In genomic region chr1:33181906-33182305, GRCh38 we compare ENCODE assay signal across 1 cellular context.
A peak's percentile ranks its signal among the peaks of the same experiment; 100 is the strongest.
TF ChIP-seq lines count a peak whose summit lies in the region.

TRIM62 (minus strand) TSS chr1:33182043; CDS start chr1:33181432, 611 bp downstream.

TF ChIP-seq in HepG2, 621 proteins besides CTCF, POLR2A, EP300 and RAD21 (continued from another document and continues in another):
- TF ChIP-seq, protein P1, sequence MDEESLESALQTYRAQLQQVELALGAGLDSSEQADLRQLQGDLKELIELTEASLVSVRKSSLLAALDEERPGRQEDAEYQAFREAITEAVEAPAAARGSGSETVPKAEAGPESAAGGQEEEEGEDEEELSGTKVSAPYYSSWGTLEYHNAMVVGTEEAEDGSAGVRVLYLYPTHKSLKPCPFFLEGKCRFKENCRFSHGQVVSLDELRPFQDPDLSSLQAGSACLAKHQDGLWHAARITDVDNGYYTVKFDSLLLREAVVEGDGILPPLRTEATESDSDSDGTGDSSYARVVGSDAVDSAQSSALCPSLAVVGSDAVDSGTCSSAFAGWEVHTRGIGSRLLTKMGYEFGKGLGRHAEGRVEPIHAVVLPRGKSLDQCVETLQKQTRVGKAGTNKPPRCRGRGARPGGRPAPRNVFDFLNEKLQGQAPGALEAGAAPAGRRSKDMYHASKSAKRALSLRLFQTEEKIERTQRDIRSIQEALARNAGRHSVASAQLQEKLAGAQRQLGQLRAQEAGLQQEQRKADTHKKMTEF (CRISPR knock-in tag; IDR thresholded peaks at IDR 0.05): peak; percentile 6; the same call in 1 of the 2 replicates
- TF ChIP-seq THRA (CRISPR knock-in tag; IDR thresholded peaks at IDR 0.05; ENCODE audit: borderline replicate concordance) (no peak), REST (IDR thresholded peaks at IDR 0.05; ENCODE audit: borderline replicate concordance in 1 of 2, low read depth in 1 of 2, low read length in 2 of 2) (no peak), ZFYVE20 (CRISPR knock-in tag; IDR thresholded peaks at IDR 0.05; ENCODE audit: borderline replicate concordance, low read depth) (no peak), TBX2 (CRISPR knock-in tag; IDR thresholded peaks at IDR 0.05; ENCODE audit: borderline replicate concordance) (no peak), SRSF9 (IDR thresholded peaks at IDR 0.05; ENCODE audit: borderline replicate concordance, insufficient read depth, low read depth, low read length, poor library complexity, severe bottlenecking) (no peak), ZNF546 (CRISPR knock-in tag; conservative IDR thresholded peaks at IDR 0.05) (no peak), MAZ (IDR thresholded peaks at IDR 0.05; ENCODE audit: borderline replicate concordance, low read depth, low read length) (peak; percentile 99), MAZ (CRISPR knock-in tag; IDR thresholded peaks at IDR 0.05; ENCODE audit: low read depth) (no peak), ZNF557 (CRISPR knock-in tag; IDR thresholded peaks at IDR 0.05) (no peak), ZNF572 (CRISPR knock-in tag; IDR thresholded peaks at IDR 0.05) (no peak), REL (CRISPR knock-in tag; conservative IDR thresholded peaks at IDR 0.05) (no peak), ZNF605 (CRISPR knock-in tag; IDR thresholded peaks at IDR 0.05) (no peak), GZF1 (CRISPR knock-in tag; IDR thresholded peaks at IDR 0.05) (no peak), KLF15 (CRISPR knock-in tag; IDR thresholded peaks at IDR 0.05; ENCODE audit: borderline replicate concordance) (no peak), TCF12 (IDR thresholded peaks at IDR 0.05) (no peak), TCF12 (CRISPR knock-in tag; IDR thresholded peaks at IDR 0.05) (no peak), ZNF33A (CRISPR knock-in tag; IDR thresholded peaks at IDR 0.05; ENCODE audit: borderline replicate concordance) (0 out of 2 replicates have a peak, but pooled peaks have one; percentile 33), HOMEZ (CRISPR knock-in tag; IDR thresholded peaks at IDR 0.05; ENCODE audit: low read depth) (no peak), IKZF1 (IDR thresholded peaks at IDR 0.05) (no peak), ZNF530 (CRISPR knock-in tag; IDR thresholded peaks at IDR 0.05; ENCODE audit: low read depth) (no peak), KDM3A (CRISPR knock-in tag; IDR thresholded peaks at IDR 0.05; ENCODE audit: low read depth) (no peak), CAMTA2 (CRISPR knock-in tag; IDR thresholded peaks at IDR 0.05; ENCODE audit: borderline replicate concordance) (no peak), SNRNP70 (IDR thresholded peaks at IDR 0.05; ENCODE audit: low read depth, low read length) (no peak)
- TF ChIP-seq, protein P2, sequence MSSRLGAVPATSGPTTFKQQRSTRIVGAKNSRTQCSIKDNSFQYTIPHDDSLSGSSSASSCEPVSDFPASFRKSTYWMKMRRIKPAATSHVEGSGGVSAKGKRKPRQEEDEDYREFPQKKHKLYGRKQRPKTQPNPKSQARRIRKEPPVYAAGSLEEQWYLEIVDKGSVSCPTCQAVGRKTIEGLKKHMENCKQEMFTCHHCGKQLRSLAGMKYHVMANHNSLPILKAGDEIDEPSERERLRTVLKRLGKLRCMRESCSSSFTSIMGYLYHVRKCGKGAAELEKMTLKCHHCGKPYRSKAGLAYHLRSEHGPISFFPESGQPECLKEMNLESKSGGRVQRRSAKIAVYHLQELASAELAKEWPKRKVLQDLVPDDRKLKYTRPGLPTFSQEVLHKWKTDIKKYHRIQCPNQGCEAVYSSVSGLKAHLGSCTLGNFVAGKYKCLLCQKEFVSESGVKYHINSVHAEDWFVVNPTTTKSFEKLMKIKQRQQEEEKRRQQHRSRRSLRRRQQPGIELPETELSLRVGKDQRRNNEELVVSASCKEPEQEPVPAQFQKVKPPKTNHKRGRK (CRISPR knock-in tag; IDR thresholded peaks at IDR 0.05): no peak
- TF ChIP-seq, protein P3, sequence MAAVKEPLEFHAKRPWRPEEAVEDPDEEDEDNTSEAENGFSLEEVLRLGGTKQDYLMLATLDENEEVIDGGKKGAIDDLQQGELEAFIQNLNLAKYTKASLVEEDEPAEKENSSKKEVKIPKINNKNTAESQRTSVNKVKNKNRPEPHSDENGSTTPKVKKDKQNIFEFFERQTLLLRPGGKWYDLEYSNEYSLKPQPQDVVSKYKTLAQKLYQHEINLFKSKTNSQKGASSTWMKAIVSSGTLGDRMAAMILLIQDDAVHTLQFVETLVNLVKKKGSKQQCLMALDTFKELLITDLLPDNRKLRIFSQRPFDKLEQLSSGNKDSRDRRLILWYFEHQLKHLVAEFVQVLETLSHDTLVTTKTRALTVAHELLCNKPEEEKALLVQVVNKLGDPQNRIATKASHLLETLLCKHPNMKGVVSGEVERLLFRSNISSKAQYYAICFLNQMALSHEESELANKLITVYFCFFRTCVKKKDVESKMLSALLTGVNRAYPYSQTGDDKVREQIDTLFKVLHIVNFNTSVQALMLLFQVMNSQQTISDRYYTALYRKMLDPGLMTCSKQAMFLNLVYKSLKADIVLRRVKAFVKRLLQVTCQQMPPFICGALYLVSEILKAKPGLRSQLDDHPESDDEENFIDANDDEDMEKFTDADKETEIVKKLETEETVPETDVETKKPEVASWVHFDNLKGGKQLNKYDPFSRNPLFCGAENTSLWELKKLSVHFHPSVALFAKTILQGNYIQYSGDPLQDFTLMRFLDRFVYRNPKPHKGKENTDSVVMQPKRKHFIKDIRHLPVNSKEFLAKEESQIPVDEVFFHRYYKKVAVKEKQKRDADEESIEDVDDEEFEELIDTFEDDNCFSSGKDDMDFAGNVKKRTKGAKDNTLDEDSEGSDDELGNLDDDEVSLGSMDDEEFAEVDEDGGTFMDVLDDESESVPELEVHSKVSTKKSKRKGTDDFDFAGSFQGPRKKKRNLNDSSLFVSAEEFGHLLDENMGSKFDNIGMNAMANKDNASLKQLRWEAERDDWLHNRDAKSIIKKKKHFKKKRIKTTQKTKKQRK (IDR thresholded peaks at IDR 0.05; ENCODE audit: low read length): no peak
- TF ChIP-seq, protein P4, sequence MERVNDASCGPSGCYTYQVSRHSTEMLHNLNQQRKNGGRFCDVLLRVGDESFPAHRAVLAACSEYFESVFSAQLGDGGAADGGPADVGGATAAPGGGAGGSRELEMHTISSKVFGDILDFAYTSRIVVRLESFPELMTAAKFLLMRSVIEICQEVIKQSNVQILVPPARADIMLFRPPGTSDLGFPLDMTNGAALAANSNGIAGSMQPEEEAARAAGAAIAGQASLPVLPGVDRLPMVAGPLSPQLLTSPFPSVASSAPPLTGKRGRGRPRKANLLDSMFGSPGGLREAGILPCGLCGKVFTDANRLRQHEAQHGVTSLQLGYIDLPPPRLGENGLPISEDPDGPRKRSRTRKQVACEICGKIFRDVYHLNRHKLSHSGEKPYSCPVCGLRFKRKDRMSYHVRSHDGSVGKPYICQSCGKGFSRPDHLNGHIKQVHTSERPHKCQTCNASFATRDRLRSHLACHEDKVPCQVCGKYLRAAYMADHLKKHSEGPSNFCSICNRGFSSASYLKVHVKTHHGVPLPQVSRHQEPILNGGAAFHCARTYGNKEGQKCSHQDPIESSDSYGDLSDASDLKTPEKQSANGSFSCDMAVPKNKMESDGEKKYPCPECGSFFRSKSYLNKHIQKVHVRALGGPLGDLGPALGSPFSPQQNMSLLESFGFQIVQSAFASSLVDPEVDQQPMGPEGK (CRISPR knock-in tag; IDR thresholded peaks at IDR 0.05): peak; percentile 45
- TF ChIP-seq, protein P5, sequence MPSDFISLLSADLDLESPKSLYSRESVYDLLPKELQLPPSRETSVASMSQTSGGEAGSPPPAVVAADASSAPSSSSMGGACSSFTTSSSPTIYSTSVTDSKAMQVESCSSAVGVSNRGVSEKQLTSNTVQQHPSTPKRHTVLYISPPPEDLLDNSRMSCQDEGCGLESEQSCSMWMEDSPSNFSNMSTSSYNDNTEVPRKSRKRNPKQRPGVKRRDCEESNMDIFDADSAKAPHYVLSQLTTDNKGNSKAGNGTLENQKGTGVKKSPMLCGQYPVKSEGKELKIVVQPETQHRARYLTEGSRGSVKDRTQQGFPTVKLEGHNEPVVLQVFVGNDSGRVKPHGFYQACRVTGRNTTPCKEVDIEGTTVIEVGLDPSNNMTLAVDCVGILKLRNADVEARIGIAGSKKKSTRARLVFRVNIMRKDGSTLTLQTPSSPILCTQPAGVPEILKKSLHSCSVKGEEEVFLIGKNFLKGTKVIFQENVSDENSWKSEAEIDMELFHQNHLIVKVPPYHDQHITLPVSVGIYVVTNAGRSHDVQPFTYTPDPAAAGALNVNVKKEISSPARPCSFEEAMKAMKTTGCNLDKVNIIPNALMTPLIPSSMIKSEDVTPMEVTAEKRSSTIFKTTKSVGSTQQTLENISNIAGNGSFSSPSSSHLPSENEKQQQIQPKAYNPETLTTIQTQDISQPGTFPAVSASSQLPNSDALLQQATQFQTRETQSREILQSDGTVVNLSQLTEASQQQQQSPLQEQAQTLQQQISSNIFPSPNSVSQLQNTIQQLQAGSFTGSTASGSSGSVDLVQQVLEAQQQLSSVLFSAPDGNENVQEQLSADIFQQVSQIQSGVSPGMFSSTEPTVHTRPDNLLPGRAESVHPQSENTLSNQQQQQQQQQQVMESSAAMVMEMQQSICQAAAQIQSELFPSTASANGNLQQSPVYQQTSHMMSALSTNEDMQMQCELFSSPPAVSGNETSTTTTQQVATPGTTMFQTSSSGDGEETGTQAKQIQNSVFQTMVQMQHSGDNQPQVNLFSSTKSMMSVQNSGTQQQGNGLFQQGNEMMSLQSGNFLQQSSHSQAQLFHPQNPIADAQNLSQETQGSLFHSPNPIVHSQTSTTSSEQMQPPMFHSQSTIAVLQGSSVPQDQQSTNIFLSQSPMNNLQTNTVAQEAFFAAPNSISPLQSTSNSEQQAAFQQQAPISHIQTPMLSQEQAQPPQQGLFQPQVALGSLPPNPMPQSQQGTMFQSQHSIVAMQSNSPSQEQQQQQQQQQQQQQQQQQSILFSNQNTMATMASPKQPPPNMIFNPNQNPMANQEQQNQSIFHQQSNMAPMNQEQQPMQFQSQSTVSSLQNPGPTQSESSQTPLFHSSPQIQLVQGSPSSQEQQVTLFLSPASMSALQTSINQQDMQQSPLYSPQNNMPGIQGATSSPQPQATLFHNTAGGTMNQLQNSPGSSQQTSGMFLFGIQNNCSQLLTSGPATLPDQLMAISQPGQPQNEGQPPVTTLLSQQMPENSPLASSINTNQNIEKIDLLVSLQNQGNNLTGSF (CRISPR knock-in tag; IDR thresholded peaks at IDR 0.05): no peak
- TF ChIP-seq, protein P6, sequence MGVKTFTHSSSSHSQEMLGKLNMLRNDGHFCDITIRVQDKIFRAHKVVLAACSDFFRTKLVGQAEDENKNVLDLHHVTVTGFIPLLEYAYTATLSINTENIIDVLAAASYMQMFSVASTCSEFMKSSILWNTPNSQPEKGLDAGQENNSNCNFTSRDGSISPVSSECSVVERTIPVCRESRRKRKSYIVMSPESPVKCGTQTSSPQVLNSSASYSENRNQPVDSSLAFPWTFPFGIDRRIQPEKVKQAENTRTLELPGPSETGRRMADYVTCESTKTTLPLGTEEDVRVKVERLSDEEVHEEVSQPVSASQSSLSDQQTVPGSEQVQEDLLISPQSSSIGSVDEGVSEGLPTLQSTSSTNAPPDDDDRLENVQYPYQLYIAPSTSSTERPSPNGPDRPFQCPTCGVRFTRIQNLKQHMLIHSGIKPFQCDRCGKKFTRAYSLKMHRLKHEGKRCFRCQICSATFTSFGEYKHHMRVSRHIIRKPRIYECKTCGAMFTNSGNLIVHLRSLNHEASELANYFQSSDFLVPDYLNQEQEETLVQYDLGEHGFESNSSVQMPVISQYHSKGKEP (CRISPR knock-in tag; IDR thresholded peaks at IDR 0.05): no peak
- TF ChIP-seq, protein P7, sequence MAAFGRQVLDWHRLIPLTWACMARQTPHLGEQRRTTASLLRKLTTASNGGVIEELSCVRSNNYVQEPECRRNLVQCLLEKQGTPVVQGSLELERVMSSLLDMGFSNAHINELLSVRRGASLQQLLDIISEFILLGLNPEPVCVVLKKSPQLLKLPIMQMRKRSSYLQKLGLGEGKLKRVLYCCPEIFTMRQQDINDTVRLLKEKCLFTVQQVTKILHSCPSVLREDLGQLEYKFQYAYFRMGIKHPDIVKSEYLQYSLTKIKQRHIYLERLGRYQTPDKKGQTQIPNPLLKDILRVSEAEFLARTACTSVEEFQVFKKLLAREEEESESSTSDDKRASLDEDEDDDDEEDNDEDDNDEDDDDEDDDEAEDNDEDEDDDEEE (CRISPR knock-in tag; IDR thresholded peaks at IDR 0.05): 0 out of 2 replicates have a peak, but pooled peaks have one; percentile 33
